7 cellular contexts compared by ENCODE assay signal in genomic region chr15:89057506-89058133, GRCh38. TPM values are rescaled to one million over a fixed set of nuclear protein-coding genes. Genes with fewer than 3 reads are reported as not detected.
DNase-seq lines count a peak whose midpoint lies in the region; ATAC-seq and TF ChIP-seq lines count a peak whose summit lies in the region.

No MANE protein-coding gene starts in this region.

- H3K9me3 Mint-ChIP-seq in mesothelial cell of epicardium: no peaks in the 10 kb centered on the region

- H3K27ac ChIP-seq in effector memory CD4-positive, alpha-beta T cell (ENCODE audit: insufficient read depth, low read length, poor library complexity, severe bottlenecking): no peak overlapping the region

- TF ChIP-seq CTCF in GM12875 (IDR thresholded peaks at IDR 0.05; ENCODE audit: borderline replicate concordance, insufficient read depth, low read depth, low read length) (peak; percentile 95), mesothelial cell of epicardium (IDR thresholded peaks at IDR 0.05; ENCODE audit: unreplicated experiment) (peak; percentile 90)

- no peaks in the 10 kb centered on the region for H3K36me3 Mint-ChIP-seq in mesothelial cell of epicardium

- peak; percentile 73 for ATAC-seq in HG03108 (IDR thresholded peaks at IDR 0.05; ENCODE audit: unreplicated experiment)

- H3K27ac Mint-ChIP-seq in mesothelial cell of epicardium: no peak overlapping the region

- H3K4me1 Mint-ChIP-seq in mesothelial cell of epicardium: no peaks in the 10 kb centered on the region

- H3K4me3 ChIP-seq in GM12875 (ENCODE audit: low read depth, low read length): no peak overlapping the region
- no peak overlapping the region for H3K4me3 ChIP-seq in effector memory CD4-positive, alpha-beta T cell (ENCODE audit: insufficient read depth, low read depth, low read length, poor library complexity, severe bottlenecking)

- no peaks in the 10 kb centered on the region for H3K27me3 ChIP-seq in effector memory CD4-positive, alpha-beta T cell (replicated peaks; ENCODE audit: control insufficient read depth, insufficient read depth, low read length, poor library complexity, severe bottlenecking)

- H3K4me1 ChIP-seq in effector memory CD4-positive, alpha-beta T cell (ENCODE audit: control insufficient read depth, insufficient read depth, low read length, poor library complexity, severe bottlenecking): no peaks in the 10 kb centered on the region

- no peaks in the 10 kb centered on the region for H3K36me3 ChIP-seq in effector memory CD4-positive, alpha-beta T cell (ENCODE audit: control insufficient read depth, insufficient read depth, low read length)

- H3K4me3 Mint-ChIP-seq in mesothelial cell of epicardium: no peak overlapping the region

- H3K9me3 ChIP-seq in effector memory CD4-positive, alpha-beta T cell (ENCODE audit: control insufficient read depth, low read length): no peaks in the 10 kb centered on the region

- peaks cover 5% of the 10 kb centered on the region for H3K27me3 Mint-ChIP-seq in mesothelial cell of epicardium (ENCODE audit: low read depth)

- DNase-seq in NCI-H82 treated with DMSO at 0.1 percent for 48 hours (lab: John Stamatoyannopoulos, UW; ENCODE audit: unreplicated experiment): peak; percentile 16
- DNase-seq in activated CD8-positive, alpha-beta memory T cell treated with anti-CD3 and anti-CD28 coated beads for 1 hour (ENCODE audit: extremely low read depth in 1 of 2, low read depth in 1 of 2): peak; percentile 50 to 75
- peak; percentile 62 to 69 (median 64) for DNase-seq in effector memory CD4-positive, alpha-beta T cell
- peak; percentile 53 to 90 for DNase-seq in mesothelial cell of epicardium (ENCODE audit: low spot score in 2 of 2, unreplicated experiment in 2 of 2)
- DNase-seq in stimulated activated CD8-positive, alpha-beta memory T cell treated with anti-CD3 and anti-CD28 coated beads, Interleukin-4, amount 100 ng/mL, for 24 hours (ENCODE audit: low read depth): peak; percentile 75

RNA-seq across cellular contexts. Expression of gene ABHD2, which starts 30.6 kb away (rescaled TPM):
- 33.7 to 39.7 TPM (median 39.1 TPM) in 3 replicates for total RNA-seq in mesothelial cell of epicardium

Comparison
In these comparisons a context has a peak if more than half of its experiments do, and no peak if none do; other contexts are left out.
1. DNase-seq: peak in every context shown above with its lines; median percentile 75 in stimulated activated CD8-positive, alpha-beta memory T cell treated with anti-CD3 and anti-CD28 coated beads, Interleukin-4, amount 100 ng/mL, for 24 hours; 72 in mesothelial cell of epicardium; 64 in effector memory CD4-positive, alpha-beta T cell; 62 in activated CD8-positive, alpha-beta memory T cell treated with anti-CD3 and anti-CD28 coated beads for 1 hour; 16 in NCI-H82 treated with DMSO at 0.1 percent for 48 hours.